In the genomic region with DNA sequence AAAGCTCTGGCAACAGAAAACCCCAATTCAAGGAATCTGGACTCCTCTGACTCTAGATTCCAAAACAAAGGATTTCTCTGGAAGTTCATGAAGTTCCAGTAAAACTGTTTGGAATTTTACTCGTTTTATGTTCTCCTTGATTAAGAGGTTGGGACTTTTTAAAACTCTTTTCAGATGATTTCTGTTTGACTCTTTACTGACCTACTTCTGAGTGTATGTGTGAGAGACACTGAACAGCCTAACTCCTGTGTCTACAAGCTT, we compare ENCODE assay signal across 25 cellular contexts.
"Had no signal": no experiment of that assay in that cellular context is flagged by ENCODE, and none has a peak within 500 bp of the region (broad histone marks: within the 10 kb centered on the region; RNA-seq: fewer than 3 reads in every experiment).

No MANE protein-coding gene starts in this region.

- H3K36me3 ChIP-seq: left lung, ovary, right lobe of liver, thoracic aorta, tibial nerve, upper lobe of left lung had no signal

- H3K4me3 ChIP-seq: coronary artery, left lung, lung, ovary, psoas muscle, right lobe of liver, thoracic aorta, tibial nerve, upper lobe of left lung had no signal

- H3K27me3 ChIP-seq: left lung, ovary, right lobe of liver, tibial nerve, upper lobe of left lung had no signal

- H3K27ac ChIP-seq: coronary artery, left lung, ovary, psoas muscle, right lobe of liver, thoracic aorta, tibial nerve had no signal

- H3K9me3 Mint-ChIP-seq: naive thymus-derived CD4-positive, alpha-beta T cell; stimulated activated naive CD8-positive, alpha-beta T cell treated with anti-CD3 and anti-CD28 coated beads, Interleukin-15, Interleukin-2, amounts not matched to agents 100 ng/mL and 50 ng/mL, for 24 hours had no signal

- H3K4me3 Mint-ChIP-seq: memory B cell; naive thymus-derived CD4-positive, alpha-beta T cell; stimulated activated naive B cell treated with anti-CD40 and anti-IgM and Interleukin-4, amounts not matched to agents 10 μg/mL and 1 μg/mL and 100 μg/mL, for 72 hours; stimulated activated naive CD8-positive, alpha-beta T cell treated with anti-CD3 and anti-CD28 coated beads, Interleukin-15, Interleukin-2, amounts not matched to agents 100 ng/mL and 50 ng/mL, for 24 hours had no signal

- H3K4me1 ChIP-seq: psoas muscle, right lobe of liver had no signal

- DNase-seq: dermis blood vessel endothelial cell; effector memory CD4-positive, alpha-beta T cell; head of caudate nucleus; kidney; left lung; midbrain; naive thymus-derived CD4-positive, alpha-beta T cell; occipital lobe; ovary; posterior cingulate gyrus; psoas muscle; right lobe of liver; stimulated activated CD4-positive, alpha-beta T cell treated with anti-CD3 and anti-CD28 coated beads, Interleukin-15, amount 100 ng/mL, for 24 hours; stimulated activated CD4-positive, alpha-beta T cell treated with anti-CD3 and anti-CD28 coated beads, Interleukin-2, amount 100 ng/mL, for 48 hours; stimulated activated naive B cell treated with anti-CD40 and anti-IgM and Interleukin-4, amounts not matched to agents 10 μg/mL and 1 μg/mL and 100 μg/mL, for 72 hours; upper lobe of left lung had no signal

- H3K27ac Mint-ChIP-seq: memory B cell; naive thymus-derived CD4-positive, alpha-beta T cell; stimulated activated naive B cell treated with anti-CD40 and anti-IgM and Interleukin-4, amounts not matched to agents 10 μg/mL and 1 μg/mL and 100 μg/mL, for 72 hours; stimulated activated naive CD8-positive, alpha-beta T cell treated with anti-CD3 and anti-CD28 coated beads, Interleukin-15, Interleukin-2, amounts not matched to agents 100 ng/mL and 50 ng/mL, for 24 hours had no signal

- H3K9me3 ChIP-seq: left lung, ovary, psoas muscle, right lobe of liver, thoracic aorta, tibial nerve, upper lobe of left lung had no signal

- H3K36me3 Mint-ChIP-seq: memory B cell; naive thymus-derived CD4-positive, alpha-beta T cell; stimulated activated naive B cell treated with anti-CD40 and anti-IgM and Interleukin-4, amounts not matched to agents 10 μg/mL and 1 μg/mL and 100 μg/mL, for 72 hours had no signal

- FAIRE-seq: frontal cortex, kidney, small intestine, urothelium cell line had no signal

- ATAC-seq: left lung; psoas muscle; stimulated activated naive B cell treated with anti-CD40 and anti-IgM and Interleukin-4, amounts not matched to agents 10 μg/mL and 1 μg/mL and 100 μg/mL, for 72 hours had no signal

- H3K4me1 Mint-ChIP-seq: memory B cell had no signal
